Comparison of ENCODE assay signal across 11 cellular contexts in the genomic region with DNA sequence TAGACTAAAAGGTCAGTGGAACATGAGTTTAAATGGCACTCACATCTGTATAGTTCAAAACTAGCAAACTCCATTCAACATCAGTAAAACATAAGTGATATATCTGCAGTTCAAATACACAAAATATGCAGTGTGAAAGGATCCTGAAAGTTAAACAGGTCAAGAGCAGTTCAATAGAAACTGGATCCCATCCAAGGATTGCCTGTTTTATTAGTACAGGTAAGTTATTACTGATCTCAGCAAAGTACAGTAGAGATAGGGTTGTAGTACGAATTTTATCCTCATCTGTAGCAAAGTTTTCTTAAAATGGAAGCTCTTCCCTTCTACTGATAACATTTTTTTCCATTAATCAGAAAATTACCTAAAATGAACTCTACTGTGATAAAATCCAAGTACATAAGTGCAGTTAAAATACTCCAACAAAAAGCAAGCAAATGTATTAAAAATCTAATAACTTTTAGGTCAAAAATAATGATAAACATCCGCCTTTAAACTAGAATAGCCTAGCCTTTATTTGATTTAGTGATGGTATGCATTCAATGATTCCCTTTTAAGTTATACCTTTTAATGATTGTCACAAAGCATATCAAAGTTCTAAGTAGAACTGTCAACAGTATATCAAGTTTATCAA. TPM values are rescaled to one million over a fixed set of nuclear protein-coding genes. Genes with fewer than 3 reads are reported as not detected.
DNase-seq lines count a peak whose midpoint lies in the region; ATAC-seq, FAIRE-seq and TF ChIP-seq lines count a peak whose summit lies in the region.
"Had no signal": no experiment of that assay in that cellular context is flagged by ENCODE, and none has a peak within 500 bp of the region (broad histone marks: within the 10 kb centered on the region; RNA-seq: fewer than 3 reads in every experiment).

No MANE protein-coding gene starts in this region.

- no peak for ATAC-seq in GM18498 (IDR thresholded peaks at IDR 0.05; ENCODE audit: unreplicated experiment)
- ATAC-seq: GM23338 had no signal

- no peak for DNase-seq in activated CD4-positive, alpha-beta T cell treated with anti-CD3 and anti-CD28 coated beads, Interleukin-2, amount 10 ng/mL, durations not matched to agents 7 days and 5 days
- no peak for DNase-seq in activated CD4-positive, alpha-beta T cell treated with anti-CD3 and anti-CD28 coated beads for 48 hours
- DNase-seq in MM.1S (no peak), astrocyte (ENCODE audit: low read depth) (no peak), osteoblast (ENCODE audit: insufficient read length, low spot score, missing footprints) (no peak), GF-D8 (lab: John Stamatoyannopoulos, UW) (no peak), COLO668 (lab: John Stamatoyannopoulos, UW; ENCODE audit: unreplicated experiment) (no peak)
- DNase-seq: anterior cingulate cortex had no signal

- no peaks in the 10 kb centered on the region for H3K9me3 ChIP-seq in MM.1S (replicated peaks; ENCODE audit: insufficient read depth, low read length)
- no peaks in the 10 kb centered on the region for H3K9me3 ChIP-seq in astrocyte (ENCODE audit: insufficient read depth, low read depth, low read length)
- no peaks in the 10 kb centered on the region for H3K9me3 ChIP-seq in osteoblast (ENCODE audit: low read depth, low read length)

- no peak for FAIRE-seq in astrocyte (lab: Jason Lieb, UNC)
- FAIRE-seq: endometrium had no signal

- no peak overlapping the region for H3K4me3 ChIP-seq in MM.1S (ENCODE audit: low read length)
- no peak overlapping the region for H3K4me3 ChIP-seq in astrocyte (ENCODE audit: insufficient read depth, low read depth, low read length)
- H3K4me3 ChIP-seq in osteoblast (ENCODE audit: insufficient read depth, low read length): no peak overlapping the region

- peak overlapping the region; percentile 100 for H3K4me3 Mint-ChIP-seq in activated CD4-positive, alpha-beta T cell treated with anti-CD3 and anti-CD28 coated beads, Interleukin-2, amount 10 ng/mL, durations not matched to agents 7 days and 5 days
- H3K4me3 Mint-ChIP-seq in astrocyte (ENCODE audit: unreplicated experiment): peak overlapping the region; percentile 100

- CTCF ChIA-PET in activated CD4-positive, alpha-beta T cell treated with anti-CD3 and anti-CD28 coated beads, Interleukin-2, amount 10 ng/mL, durations not matched to agents 7 days and 5 days (lab: Charles Lee): interaction anchor here (1.4 kb wide), 1 partner anchor 42 kb away, joined by 3 read pairs; no protein-coding TSS in a partner anchor

- H3K79me2 ChIP-seq in MM.1S (ENCODE audit: low read length): peaks cover 69% of the 10 kb centered on the region
- peaks cover 70% of the 10 kb centered on the region for H3K79me2 ChIP-seq in astrocyte (ENCODE audit: insufficient read depth, low read length)
- peaks cover 66% of the 10 kb centered on the region for H3K79me2 ChIP-seq in osteoblast (ENCODE audit: insufficient read depth, low read length)

- no peaks in the 10 kb centered on the region for H3K27me3 ChIP-seq in MM.1S (replicated peaks; ENCODE audit: insufficient read depth, low read length)
- H3K27me3 ChIP-seq in astrocyte (ENCODE audit: insufficient read depth, low read length): no peaks in the 10 kb centered on the region
- peaks cover 7% of the 10 kb centered on the region for H3K27me3 ChIP-seq in osteoblast (ENCODE audit: insufficient read depth, low read length)

- H3K27ac ChIP-seq in MM.1S (ENCODE audit: low read length) (no peak overlapping the region), astrocyte (ENCODE audit: low read depth, low read length) (no peak overlapping the region), osteoblast (ENCODE audit: low read depth, low read length) (no peak overlapping the region)

- H3F3A ChIP-seq in MM.1S (ENCODE audit: insufficient read depth, low read length): peaks cover 9% of the 10 kb centered on the region

- no peaks in the 10 kb centered on the region for H3K9me3 Mint-ChIP-seq in activated CD4-positive, alpha-beta T cell treated with anti-CD3 and anti-CD28 coated beads, Interleukin-2, amount 10 ng/mL, durations not matched to agents 7 days and 5 days
- no peaks in the 10 kb centered on the region for H3K9me3 Mint-ChIP-seq in astrocyte (ENCODE audit: unreplicated experiment)
- H3K9me3 Mint-ChIP-seq: GM23338 had no signal

- H3K27me3 Mint-ChIP-seq in activated CD4-positive, alpha-beta T cell treated with anti-CD3 and anti-CD28 coated beads, Interleukin-2, amount 10 ng/mL, durations not matched to agents 7 days and 5 days: no peaks in the 10 kb centered on the region
- H3K27me3 Mint-ChIP-seq in astrocyte (ENCODE audit: low read depth, unreplicated experiment): peaks cover 2% of the 10 kb centered on the region

- POLR2A ChIA-PET in activated CD4-positive, alpha-beta T cell treated with anti-CD3 and anti-CD28 coated beads, Interleukin-2, amount 10 ng/mL, durations not matched to agents 7 days and 5 days (lab: Charles Lee): no interaction called here

- TF ChIP-seq CTCF in MM.1S (IDR thresholded peaks at IDR 0.05; ENCODE audit: low read length) (no peak), astrocyte (IDR thresholded peaks at IDR 0.05; ENCODE audit: insufficient read depth, low read depth, low read length) (no peak), osteoblast (IDR thresholded peaks at IDR 0.05; ENCODE audit: extremely low read depth, low read depth, low read length) (no peak)

- peaks cover 41% of the 10 kb centered on the region for H3K36me3 Mint-ChIP-seq in activated CD4-positive, alpha-beta T cell treated with anti-CD3 and anti-CD28 coated beads, Interleukin-2, amount 10 ng/mL, durations not matched to agents 7 days and 5 days (ENCODE audit: low read depth)
- H3K36me3 Mint-ChIP-seq in astrocyte (ENCODE audit: low read depth, unreplicated experiment): no peaks in the 10 kb centered on the region

- H3K27ac Mint-ChIP-seq in activated CD4-positive, alpha-beta T cell treated with anti-CD3 and anti-CD28 coated beads, Interleukin-2, amount 10 ng/mL, durations not matched to agents 7 days and 5 days: peak overlapping the region; percentile 25
- no peak overlapping the region for H3K27ac Mint-ChIP-seq in astrocyte (ENCODE audit: unreplicated experiment)
- H3K27ac Mint-ChIP-seq: GM23338 had no signal

- H3K4me1 ChIP-seq in MM.1S (ENCODE audit: low read length) (peaks cover 16% of the 10 kb centered on the region), astrocyte (ENCODE audit: insufficient read depth, low read length) (peaks cover 10% of the 10 kb centered on the region), osteoblast (ENCODE audit: insufficient read depth, low read length) (peaks cover 21% of the 10 kb centered on the region)

- H3K9ac ChIP-seq in MM.1S (ENCODE audit: low read length) (no peak overlapping the region), astrocyte (ENCODE audit: low read length) (no peak overlapping the region)

- H3K36me3 ChIP-seq in MM.1S (replicated peaks; ENCODE audit: insufficient read depth, low read length) (peaks cover 3% of the 10 kb centered on the region; the same call in 1 of the 2 replicates), astrocyte (ENCODE audit: insufficient read depth, low read length) (peaks cover 13% of the 10 kb centered on the region), osteoblast (ENCODE audit: insufficient read depth, low read length) (peaks cover 15% of the 10 kb centered on the region)

- H3K4me2 ChIP-seq in MM.1S (ENCODE audit: low read depth, low read length) (peak overlapping the region; percentile 92; the same call in 1 of the 2 replicates), astrocyte (ENCODE audit: low read length) (no peak overlapping the region), osteoblast (ENCODE audit: insufficient read depth, low read length) (peak overlapping the region; percentile 98)

- peaks cover 55% of the 10 kb centered on the region for H3K4me1 Mint-ChIP-seq in activated CD4-positive, alpha-beta T cell treated with anti-CD3 and anti-CD28 coated beads, Interleukin-2, amount 10 ng/mL, durations not matched to agents 7 days and 5 days
- peaks cover 20% of the 10 kb centered on the region for H3K4me1 Mint-ChIP-seq in astrocyte (ENCODE audit: low read depth, unreplicated experiment)

- H2AFZ ChIP-seq in MM.1S (ENCODE audit: low read length) (no peak overlapping the region), astrocyte (ENCODE audit: low read depth, low read length) (no peak overlapping the region), osteoblast (ENCODE audit: low read length) (no peak overlapping the region)

- H4K20me1 ChIP-seq in MM.1S (ENCODE audit: insufficient read depth, low read length) (peaks cover 4% of the 10 kb centered on the region; the same call in 1 of the 2 replicates), astrocyte (ENCODE audit: insufficient read depth, low read length) (peaks cover 28% of the 10 kb centered on the region), osteoblast (ENCODE audit: insufficient read depth, low read length) (peaks cover 16% of the 10 kb centered on the region)

- no peaks in the 10 kb centered on the region for H3K9me2 ChIP-seq in MM.1S (replicated peaks; ENCODE audit: insufficient read depth, low read length)

RNA-seq across cellular contexts. Expression of a gene that starts 2.2 kb away (rescaled TPM):
- total RNA-seq in activated CD4-positive, alpha-beta T cell treated with anti-CD3 and anti-CD28 coated beads, Interleukin-2, amount 10 ng/mL, durations not matched to agents 7 days and 5 days: 10 to 100 TPM; 43.6 to 50.7 TPM
- total RNA-seq in astrocyte (27.9 and 29.4 TPM in 2 replicates), osteoblast (21.7 and 26.5 TPM in 2 replicates)
